In the genomic region with DNA sequence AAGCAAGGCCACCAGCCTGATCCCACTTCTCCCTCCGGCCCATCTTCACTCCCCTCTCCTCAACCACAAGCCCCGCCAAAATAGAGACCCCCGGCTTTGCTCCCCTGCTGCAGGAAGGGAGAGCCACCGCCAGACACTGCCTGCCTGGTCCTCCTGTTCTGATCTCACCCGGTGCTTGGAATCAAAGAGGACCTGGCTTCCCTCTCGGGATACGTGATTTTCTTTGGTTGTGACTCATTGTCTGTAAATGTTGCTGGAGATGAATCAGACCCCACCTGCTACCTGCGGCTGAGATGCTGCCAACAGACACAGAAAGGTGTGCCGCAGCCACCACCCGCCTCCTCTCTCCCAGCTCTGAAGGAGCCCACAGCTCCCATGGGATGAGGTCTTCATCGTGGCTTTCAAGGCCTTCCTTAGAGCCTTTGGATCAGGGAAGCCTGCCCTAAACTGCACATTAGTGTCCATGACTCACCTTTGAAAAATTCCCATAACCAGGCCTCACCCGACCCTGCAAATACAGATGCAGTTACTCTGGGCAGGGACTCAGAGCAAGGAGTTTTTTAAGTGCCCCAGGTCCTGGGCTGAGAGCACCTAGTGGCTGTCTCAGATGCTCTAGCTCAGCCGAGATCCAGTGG, we compare ENCODE assay signal across 7 cellular contexts.
DNase-seq lines count a peak whose midpoint lies in the region; ATAC-seq, FAIRE-seq and TF ChIP-seq lines count a peak whose summit lies in the region.

No MANE protein-coding gene starts in this region.

- peak; percentile 45 for DNase-seq in H54 (ENCODE audit: insufficient read length, low spot score)
- peak; percentile 61 to 75 for DNase-seq in SJCRH30
- DNase-seq in glutamatergic neuron, result no peak
- peak in 1 of 2 donors; percentile 59 for DNase-seq in suprapubic skin (ENCODE audit: low spot score in 2 of 2)
- DNase-seq in Kasumi-1 (lab: John Stamatoyannopoulos, UW), result no peak
- no peak for DNase-seq in activated naive CD4-positive, alpha-beta T cell treated with anti-CD3 and anti-CD28 coated beads, Interleukin-2, amount 50 U/mL, for 72 hours (ENCODE audit: low spot score in 2 of 2)

- TF ChIP-seq POLR2A in H54 (IDR thresholded peaks at IDR 0.05; ENCODE audit: low read depth, low read length), result no peak
- no peak for TF ChIP-seq POLR2A in suprapubic skin (IDR thresholded peaks at IDR 0.05)

- TF ChIP-seq CTCF in glutamatergic neuron (IDR thresholded peaks at IDR 0.05; ENCODE audit: partially characterized antibody, unreplicated experiment), result no peak
- TF ChIP-seq CTCF in suprapubic skin (IDR thresholded peaks at IDR 0.05), result no peak

- peaks cover 22% of the 10 kb centered on the region for H3K4me1 Mint-ChIP-seq in glutamatergic neuron (ENCODE audit: low read depth, unreplicated experiment)

- peaks cover 5% of the 10 kb centered on the region for H3K9me3 Mint-ChIP-seq in glutamatergic neuron (ENCODE audit: unreplicated experiment)
- no peaks in the 10 kb centered on the region for H3K9me3 Mint-ChIP-seq in activated naive CD4-positive, alpha-beta T cell treated with anti-CD3 and anti-CD28 coated beads, Interleukin-2, amount 50 U/mL, for 72 hours

- no peak for FAIRE-seq in H54 (lab: Jason Lieb, UNC)

- WGBS in suprapubic skin, result 37% methylated on average over 13 of the region's 13 CpGs

- H3K27ac Mint-ChIP-seq in glutamatergic neuron (ENCODE audit: unreplicated experiment), result peak overlapping the region; percentile 7
- no peak overlapping the region for H3K27ac Mint-ChIP-seq in activated naive CD4-positive, alpha-beta T cell treated with anti-CD3 and anti-CD28 coated beads, Interleukin-2, amount 50 U/mL, for 72 hours

- H3K36me3 Mint-ChIP-seq in glutamatergic neuron (ENCODE audit: unreplicated experiment), result no peaks in the 10 kb centered on the region
- no peaks in the 10 kb centered on the region for H3K36me3 Mint-ChIP-seq in activated naive CD4-positive, alpha-beta T cell treated with anti-CD3 and anti-CD28 coated beads, Interleukin-2, amount 50 U/mL, for 72 hours

- H3K4me3 ChIP-seq in SJCRH30 (peak overlapping the region; percentile 26), suprapubic skin (no peak overlapping the region)

- H3K4me3 Mint-ChIP-seq in glutamatergic neuron (ENCODE audit: unreplicated experiment), result peak overlapping the region; percentile 17

- no peak for ATAC-seq in HG03442 (IDR thresholded peaks at IDR 0.05; ENCODE audit: unreplicated experiment)
- no peak for ATAC-seq in activated naive CD4-positive, alpha-beta T cell treated with anti-CD3 and anti-CD28 coated beads, Interleukin-2, amount 50 U/mL, for 72 hours

- H3K36me3 ChIP-seq in SJCRH30, result no peaks in the 10 kb centered on the region
- H3K36me3 ChIP-seq in suprapubic skin, result no peaks in the 10 kb centered on the region

- no peaks in the 10 kb centered on the region for H3K27me3 ChIP-seq in SJCRH30
- no peaks in the 10 kb centered on the region for H3K27me3 ChIP-seq in suprapubic skin

- TF ChIP-seq EP300 in suprapubic skin (IDR thresholded peaks at IDR 0.05), result no peak

- H3K27me3 Mint-ChIP-seq in glutamatergic neuron (ENCODE audit: unreplicated experiment), result no peaks in the 10 kb centered on the region

- H3K9me3 ChIP-seq in SJCRH30 (replicated peaks), result no peaks in the 10 kb centered on the region
- no peaks in the 10 kb centered on the region for H3K9me3 ChIP-seq in suprapubic skin

- H3K27ac ChIP-seq in SJCRH30 (peak overlapping the region; percentile 87), suprapubic skin (peak overlapping the region; percentile 75)

- H3K4me1 ChIP-seq in SJCRH30, result peaks cover 32% of the 10 kb centered on the region
- H3K4me1 ChIP-seq in suprapubic skin, result peaks cover 35% of the 10 kb centered on the region

Comparison
In these comparisons a context has a peak if more than half of its experiments do, and no peak if none do; other contexts are left out.
1. DNase-seq: peak in H54 (single experiment) and SJCRH30 (2 of 2); none in glutamatergic neuron (single experiment), Kasumi-1 (0 of 2) and activated naive CD4-positive, alpha-beta T cell treated with anti-CD3 and anti-CD28 coated beads, Interleukin-2, amount 50 U/mL, for 72 hours (0 of 2).